In genomic region chr15:25368855-25369254, GRCh38 we compare ENCODE assay signal across 2 cellular contexts.
TF ChIP-seq lines count a peak whose summit lies in the region.

No MANE protein-coding gene starts in this region.

TF ChIP-seq in SK-N-SH, 30 proteins besides CTCF, POLR2A, EP300 and RAD21 (continued from another document):
- TF ChIP-seq ZBTB33 (IDR thresholded peaks at IDR 0.05; ENCODE audit: borderline replicate concordance, low read depth) (no peak), POLR2AphosphoS5 (IDR thresholded peaks at IDR 0.05; ENCODE audit: low read depth, low read length) (no peak), FOXJ3 (CRISPR knock-in tag; IDR thresholded peaks at IDR 0.05) (no peak), GABPA (IDR thresholded peaks at IDR 0.05; ENCODE audit: low read depth) (no peak), TCF12 (IDR thresholded peaks at IDR 0.05) (no peak), YY1 (IDR thresholded peaks at IDR 0.05; ENCODE audit: low read depth) (no peak), SMC3 (IDR thresholded peaks at IDR 0.05; ENCODE audit: low read depth, low read length) (no peak), TAF1 (IDR thresholded peaks at IDR 0.05; ENCODE audit: borderline replicate concordance, low read depth, low read length) (no peak), ELF1 (IDR thresholded peaks at IDR 0.05) (no peak)

TF ChIP-seq in WTC11, 78 proteins besides CTCF, POLR2A, EP300 and RAD21 (continued from another document):
- no peak for TF ChIP-seq E2F1 (CRISPR knock-in tag; IDR thresholded peaks at IDR 0.05)
- TF ChIP-seq CBFB (CRISPR knock-in tag; IDR thresholded peaks at IDR 0.05; ENCODE audit: low read depth): no peak
- TF ChIP-seq TEAD1 (CRISPR knock-in tag; IDR thresholded peaks at IDR 0.05): no peak
- no peak for TF ChIP-seq IRF2 (CRISPR knock-in tag; IDR thresholded peaks at IDR 0.05; ENCODE audit: borderline replicate concordance, low read depth)
- no peak for TF ChIP-seq NFATC4 (CRISPR knock-in tag; IDR thresholded peaks at IDR 0.05)
- TF ChIP-seq NR3C1 (CRISPR knock-in tag; conservative IDR thresholded peaks at IDR 0.05; ENCODE audit: low read depth): no peak
- TF ChIP-seq ZBTB43 (CRISPR knock-in tag; IDR thresholded peaks at IDR 0.05): no peak
- TF ChIP-seq FOXP1 (CRISPR knock-in tag; IDR thresholded peaks at IDR 0.05; ENCODE audit: borderline replicate concordance): no peak
- TF ChIP-seq CDX4 (CRISPR knock-in tag; IDR thresholded peaks at IDR 0.05; ENCODE audit: borderline replicate concordance): no peak
- no peak for TF ChIP-seq MYBL2 (CRISPR knock-in tag; IDR thresholded peaks at IDR 0.05)
- no peak for TF ChIP-seq ARID4B (CRISPR knock-in tag; IDR thresholded peaks at IDR 0.05; ENCODE audit: borderline replicate concordance)
- no peak for TF ChIP-seq FOXK1 (CRISPR knock-in tag; IDR thresholded peaks at IDR 0.05)
- TF ChIP-seq PRDM15 (CRISPR knock-in tag; IDR thresholded peaks at IDR 0.05): no peak
- no peak for TF ChIP-seq ZBTB21 (CRISPR knock-in tag; IDR thresholded peaks at IDR 0.05; ENCODE audit: borderline replicate concordance)
- no peak for TF ChIP-seq ERG (CRISPR knock-in tag; IDR thresholded peaks at IDR 0.05)
